Comparison of ENCODE assay signal across 22 cellular contexts in genomic region chr12:2693980-2694379, GRCh38.
DNase-seq lines count a peak whose midpoint lies in the region; ATAC-seq and TF ChIP-seq lines count a peak whose summit lies in the region.
"Had no signal": no experiment of that assay in that cellular context is flagged by ENCODE, and none has a peak within 500 bp of the region (broad histone marks: within the 10 kb centered on the region; RNA-seq: fewer than 3 reads in every experiment).

No MANE protein-coding gene starts in this region.

- H3K4me1 ChIP-seq in left ventricle myocardium inferior = peaks cover 28% of the 10 kb centered on the region
- H3K4me1 ChIP-seq in right atrium auricular region = peaks cover 0 to 4% of the 10 kb centered on the region in 2 donors
- H3K4me1 ChIP-seq in CD8-positive, alpha-beta memory T cell (ENCODE audit: insufficient read depth, low read length) = peaks cover 26% of the 10 kb centered on the region

- peaks cover 35 to 44% (median 43%) of the 10 kb centered on the region in 3 donors for H3K4me1 Mint-ChIP-seq in CD8-positive, alpha-beta memory T cell
- peaks cover 32 to 45% (median 42%) of the 10 kb centered on the region in 4 donors for H3K4me1 Mint-ChIP-seq in naive thymus-derived CD8-positive, alpha-beta T cell
- H3K4me1 Mint-ChIP-seq in type B pancreatic cell (ENCODE audit: unreplicated experiment) = peaks cover 4% of the 10 kb centered on the region
- H3K4me1 Mint-ChIP-seq in mesothelial cell of epicardium = peaks cover 16% of the 10 kb centered on the region

- H3K27me3 ChIP-seq in left ventricle myocardium inferior (ENCODE audit: low read depth) (no peaks in the 10 kb centered on the region), right atrium auricular region (no peaks in the 10 kb centered on the region)
- no peaks in the 10 kb centered on the region for H3K27me3 ChIP-seq in CD8-positive, alpha-beta memory T cell (ENCODE audit: insufficient read depth, low read length, poor library complexity, severe bottlenecking)

- intact Hi-C loops in left ventricle myocardium inferior (cut with micrococcal nuclease) = no loop called here

- DNase-seq in left ventricle myocardium inferior = no peak
- DNase-seq in right atrium auricular region (ENCODE audit: low spot score) = no peak
- no peak for DNase-seq in CD8-positive, alpha-beta memory T cell
- DNase-seq in naive thymus-derived CD8-positive, alpha-beta T cell = no peak
- no peak for DNase-seq in type B pancreatic cell (ENCODE audit: extremely low spot score, unreplicated experiment)
- no peak for DNase-seq in stimulated activated CD8-positive, alpha-beta memory T cell treated with anti-CD3 and anti-CD28 coated beads, Interleukin-4, amount 100 ng/mL, for 48 hours
- DNase-seq in mesothelial cell of epicardium (ENCODE audit: low spot score in 2 of 2, unreplicated experiment in 2 of 2) = no peak
- DNase-seq: C1 segment of cervical spinal cord; DMS153; DND-41; MM.1S; NCI-H2029; NCI-H446 treated with DMSO at 0.1 percent for 48 hours; NCI-H82; NK-92 treated with Interleukin-12 subunit alpha and Interleukin-12 subunit beta, amount 100 ng/mL, for 24 hours; PC-9; SHP77 treated with DMSO at 0.1 percent for 48 hours had no signal

- H3K27me3 Mint-ChIP-seq in CD8-positive, alpha-beta memory T cell = peaks cover 19 to 38% of the 10 kb centered on the region in 2 donors
- peaks cover 0 to 4% (median under 1%) of the 10 kb centered on the region in 5 donors for H3K27me3 Mint-ChIP-seq in naive thymus-derived CD8-positive, alpha-beta T cell
- peaks cover 75% of the 10 kb centered on the region for H3K27me3 Mint-ChIP-seq in type B pancreatic cell
- peaks cover 16% of the 10 kb centered on the region for H3K27me3 Mint-ChIP-seq in mesothelial cell of epicardium (ENCODE audit: low read depth)

- no peaks in the 10 kb centered on the region for H3K9me3 ChIP-seq in left ventricle myocardium inferior (replicated peaks)
- no peaks in the 10 kb centered on the region for H3K9me3 ChIP-seq in right atrium auricular region
- H3K9me3 ChIP-seq in CD8-positive, alpha-beta memory T cell (ENCODE audit: low read length) = no peaks in the 10 kb centered on the region

- no peak overlapping the region for H3K4me3 ChIP-seq in left ventricle myocardium inferior
- no peak overlapping the region for H3K4me3 ChIP-seq in right atrium auricular region
- H3K4me3 ChIP-seq in CD8-positive, alpha-beta memory T cell (ENCODE audit: low read length) = no peak overlapping the region
- H3K4me3 ChIP-seq: A549, PC-9 had no signal

- peak overlapping the region in 2 of 8 donors; percentile 24 to 59 for H3K27ac Mint-ChIP-seq in CD8-positive, alpha-beta memory T cell
- peak overlapping the region in 4 of 10 donors; percentile 34 to 72 (median 61) for H3K27ac Mint-ChIP-seq in naive thymus-derived CD8-positive, alpha-beta T cell
- H3K27ac Mint-ChIP-seq in type B pancreatic cell (no peak overlapping the region), mesothelial cell of epicardium (no peak overlapping the region)
- H3K27ac Mint-ChIP-seq: IgD-negative memory B cell had no signal

- no peak for ATAC-seq in naive thymus-derived CD8-positive, alpha-beta T cell
- ATAC-seq in HG03354 (IDR thresholded peaks at IDR 0.05; ENCODE audit: poor library complexity, severe bottlenecking, unreplicated experiment) = no peak

- no peaks in the 10 kb centered on the region for H3K9me3 Mint-ChIP-seq in CD8-positive, alpha-beta memory T cell
- H3K9me3 Mint-ChIP-seq in naive thymus-derived CD8-positive, alpha-beta T cell = peaks cover 0 to under 1% (median 0%) of the 10 kb centered on the region in 9 donors
- H3K9me3 Mint-ChIP-seq in type B pancreatic cell (peaks cover 11% of the 10 kb centered on the region), mesothelial cell of epicardium (peaks cover 16% of the 10 kb centered on the region)
- H3K9me3 Mint-ChIP-seq: IgD-negative memory B cell had no signal

- peaks cover 0 to 11% (median 2%) of the 10 kb centered on the region in 3 donors for H3K36me3 Mint-ChIP-seq in CD8-positive, alpha-beta memory T cell
- H3K36me3 Mint-ChIP-seq in naive thymus-derived CD8-positive, alpha-beta T cell = peaks cover 0 to under 1% (median 0%) of the 10 kb centered on the region in 3 donors
- H3K36me3 Mint-ChIP-seq in type B pancreatic cell (peaks cover 15% of the 10 kb centered on the region), mesothelial cell of epicardium (no peaks in the 10 kb centered on the region)

- peak overlapping the region; percentile 42 for H3K27ac ChIP-seq in left ventricle myocardium inferior (replicated peaks)
- no peak overlapping the region for H3K27ac ChIP-seq in right atrium auricular region
- no peak overlapping the region for H3K27ac ChIP-seq in CD8-positive, alpha-beta memory T cell (ENCODE audit: low read depth, low read length)
- H3K27ac ChIP-seq: A549, HL-60, KMS-11, PC-9 had no signal

- peak overlapping the region in 5 of 7 donors; percentile 72 to 95 (median 75) for H3K4me3 Mint-ChIP-seq in CD8-positive, alpha-beta memory T cell
- peak overlapping the region in 7 of 10 donors; percentile 48 to 100 (median 82) for H3K4me3 Mint-ChIP-seq in naive thymus-derived CD8-positive, alpha-beta T cell
- H3K4me3 Mint-ChIP-seq in type B pancreatic cell (peak overlapping the region; percentile 53), mesothelial cell of epicardium (no peak overlapping the region)

- CTCF ChIA-PET in CD8-positive, alpha-beta memory T cell (lab: Charles Lee) = interaction anchor here (1.6 to 3.3 kb wide), 3 partner anchors 11 to 102 kb away, joined by 3 to 17 read pairs (median 8); no protein-coding TSS in a partner anchor

- TF ChIP-seq CTCF in left ventricle myocardium inferior (IDR thresholded peaks at IDR 0.05; ENCODE audit: borderline replicate concordance) (no peak), right atrium auricular region (IDR thresholded peaks at IDR 0.05) (no peak), type B pancreatic cell (conservative IDR thresholded peaks at IDR 0.05) (no peak), mesothelial cell of epicardium (IDR thresholded peaks at IDR 0.05; ENCODE audit: unreplicated experiment) (no peak)

- POLR2A ChIA-PET in CD8-positive, alpha-beta memory T cell (lab: Charles Lee) = no interaction called here
- POLR2A ChIA-PET in naive thymus-derived CD8-positive, alpha-beta T cell (lab: Charles Lee) = interaction anchor here (0.6 to 5.2 kb wide), 2 partner anchors 101 to 116 kb away, joined by 3 to 51 read pairs; partner anchors contain the start of gene FKBP4

- H3K36me3 ChIP-seq in left ventricle myocardium inferior = peaks cover 28% of the 10 kb centered on the region
- H3K36me3 ChIP-seq in right atrium auricular region = peaks cover 25% of the 10 kb centered on the region
- no peaks in the 10 kb centered on the region for H3K36me3 ChIP-seq in CD8-positive, alpha-beta memory T cell (ENCODE audit: insufficient read depth, low read length)
